1 cellular context compared by ENCODE assay signal in genomic region chr19:41364546-41365391, GRCh38.
TF ChIP-seq lines count a peak whose summit lies in the region.

No MANE protein-coding gene starts in this region.

TF ChIP-seq in WTC11, 78 proteins besides CTCF, POLR2A, EP300 and RAD21 (continued from another document):
- TF ChIP-seq, protein P1, sequence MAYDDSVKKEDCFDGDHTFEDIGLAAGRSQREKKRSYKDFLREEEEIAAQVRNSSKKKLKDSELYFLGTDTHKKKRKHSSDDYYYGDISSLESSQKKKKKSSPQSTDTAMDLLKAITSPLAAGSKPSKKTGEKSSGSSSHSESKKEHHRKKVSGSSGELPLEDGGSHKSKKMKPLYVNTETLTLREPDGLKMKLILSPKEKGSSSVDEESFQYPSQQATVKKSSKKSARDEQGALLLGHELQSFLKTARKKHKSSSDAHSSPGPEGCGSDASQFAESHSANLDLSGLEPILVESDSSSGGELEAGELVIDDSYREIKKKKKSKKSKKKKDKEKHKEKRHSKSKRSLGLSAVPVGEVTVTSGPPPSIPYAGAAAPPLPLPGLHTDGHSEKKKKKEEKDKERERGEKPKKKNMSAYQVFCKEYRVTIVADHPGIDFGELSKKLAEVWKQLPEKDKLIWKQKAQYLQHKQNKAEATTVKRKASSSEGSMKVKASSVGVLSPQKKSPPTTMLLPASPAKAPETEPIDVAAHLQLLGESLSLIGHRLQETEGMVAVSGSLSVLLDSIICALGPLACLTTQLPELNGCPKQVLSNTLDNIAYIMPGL (CRISPR knock-in tag; IDR thresholded peaks at IDR 0.05), result no peak
- TF ChIP-seq ZNF396 (CRISPR knock-in tag; IDR thresholded peaks at IDR 0.05; ENCODE audit: borderline replicate concordance) (no peak), ZBTB43 (CRISPR knock-in tag; IDR thresholded peaks at IDR 0.05) (no peak), ZBTB21 (CRISPR knock-in tag; IDR thresholded peaks at IDR 0.05; ENCODE audit: borderline replicate concordance) (no peak), SOX15 (CRISPR knock-in tag; IDR thresholded peaks at IDR 0.05) (no peak), IRF1 (CRISPR knock-in tag; IDR thresholded peaks at IDR 0.05) (no peak), ZNF317 (CRISPR knock-in tag; IDR thresholded peaks at IDR 0.05; ENCODE audit: borderline replicate concordance, low read depth) (no peak), GRHL2 (CRISPR knock-in tag; IDR thresholded peaks at IDR 0.05; ENCODE audit: insufficient replicate concordance, severe bottlenecking) (no peak)
